In genomic region chr7:131893627-131894345, GRCh38 we compare ENCODE assay signal across 21 cellular contexts.
"Had no signal": no experiment of that assay in that cellular context is flagged by ENCODE, and none has a peak within 500 bp of the region (broad histone marks: within the 10 kb centered on the region; RNA-seq: fewer than 3 reads in every experiment).

No MANE protein-coding gene starts in this region.

- H3K36me3 Mint-ChIP-seq: natural killer cell treated with Interleukin-12 subunit alpha and Interleukin-12 subunit beta and Interleukin-15 and Interleukin-18, amount 100 ng/mL, for 72 hours had no signal

- H2AFZ ChIP-seq: parathyroid adenoma had no signal

- H3K9me3 Mint-ChIP-seq: activated T-cell treated with anti-CD3 and anti-CD28 coated beads, Interleukin-2, amount 50 U/mL, for 4 hours; natural killer cell treated with Interleukin-12 subunit alpha and Interleukin-12 subunit beta and Interleukin-15 and Interleukin-18, amount 100 ng/mL, for 72 hours had no signal

- H3K4me1 ChIP-seq: parathyroid adenoma, upper lobe of right lung had no signal

- H3K4me3 ChIP-seq: cardiac muscle cell, dorsolateral prefrontal cortex, lung, upper lobe of right lung had no signal

- H3K36me3 ChIP-seq: cardiac muscle cell, neutrophil, upper lobe of right lung had no signal

- H3K27ac ChIP-seq: cardiac muscle cell, dorsolateral prefrontal cortex, epithelial cell of prostate, foreskin keratinocyte, neutrophil, parathyroid adenoma, upper lobe of right lung had no signal

- H3K9ac ChIP-seq: parathyroid adenoma had no signal

- DNase-seq: activated CD4-positive, alpha-beta T cell treated with anti-CD3 and anti-CD28 coated beads, Interleukin-2, amount 50 U/mL, for 1 hour; activated CD8-positive, alpha-beta memory T cell treated with anti-CD3 and anti-CD28 coated beads, Interleukin-2, amount 50 U/mL, for 4 hours; activated naive CD4-positive, alpha-beta T cell treated with anti-CD3 and anti-CD28 coated beads, Interleukin-2, amount 50 U/mL, for 16 hours; activated T-cell treated with anti-CD3 and anti-CD28 coated beads, Interleukin-2, amount 50 U/mL, for 4 hours; dorsolateral prefrontal cortex; foreskin keratinocyte; glutamatergic neuron; hypothalamus; stimulated activated CD4-positive, alpha-beta T cell treated with anti-CD3 and anti-CD28 coated beads, Interleukin-12 subunit alpha, Interleukin-12 subunit beta, amount 100 ng/mL, for 4 hours; stimulated activated CD4-positive, alpha-beta T cell treated with anti-CD3 and anti-CD28 coated beads, Interleukin-1b, Interleukin-23, amount 100 ng/mL, for 48 hours; stimulated activated CD8-positive, alpha-beta memory T cell treated with anti-CD3 and anti-CD28 coated beads, Interleukin-4, amount 100 ng/mL, for 48 hours; stimulated activated naive CD4-positive, alpha-beta T cell; T-helper 1 cell; T-helper 9 cell; upper lobe of right lung had no signal

- H3K9me3 ChIP-seq: neutrophil, upper lobe of right lung had no signal

- H3K79me2 ChIP-seq: parathyroid adenoma had no signal

- H3K27ac Mint-ChIP-seq: natural killer cell treated with Interleukin-12 subunit alpha and Interleukin-12 subunit beta and Interleukin-15 and Interleukin-18, amount 100 ng/mL, for 72 hours had no signal

- H3K4me3 Mint-ChIP-seq: activated T-cell treated with anti-CD3 and anti-CD28 coated beads, Interleukin-2, amount 50 U/mL, for 4 hours; natural killer cell treated with Interleukin-12 subunit alpha and Interleukin-12 subunit beta and Interleukin-15 and Interleukin-18, amount 100 ng/mL, for 72 hours had no signal

- H3K27me3 ChIP-seq: cardiac muscle cell, neutrophil, upper lobe of right lung had no signal
